ENCODE assay signal across 18 cellular contexts in the genomic region with DNA sequence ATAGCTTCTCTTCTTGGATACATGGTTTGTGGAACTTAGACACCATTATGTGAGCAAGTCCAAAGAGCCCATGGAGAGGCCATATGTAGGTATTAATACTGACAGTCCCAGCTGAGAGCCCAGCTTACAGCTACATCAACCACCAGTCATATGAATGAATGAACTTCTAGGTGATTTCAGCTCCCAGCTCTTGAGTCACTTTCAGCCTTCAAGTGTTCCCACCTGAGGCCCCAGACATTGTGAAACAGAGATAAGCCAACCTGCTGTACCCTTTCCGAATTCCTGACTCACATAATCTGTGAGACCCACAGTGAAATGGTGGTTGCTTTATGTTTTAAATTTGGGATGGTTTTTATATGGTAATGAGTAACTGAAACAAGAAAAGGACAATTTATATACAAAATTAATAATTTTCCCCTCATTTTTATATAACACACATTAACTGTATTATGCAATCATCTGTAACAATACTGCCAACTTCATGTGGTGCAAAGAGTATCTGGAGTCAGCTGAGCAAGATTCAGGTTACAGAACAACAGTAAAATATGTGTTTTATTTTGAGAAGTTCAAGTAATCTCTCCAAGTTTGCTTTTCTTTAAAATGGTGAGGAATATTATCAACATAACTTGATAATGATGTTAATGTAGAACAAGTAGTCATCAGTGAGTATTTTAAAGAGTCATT. TPM values are rescaled to one million over a fixed set of nuclear protein-coding genes. Genes with fewer than 3 reads are reported as not detected.
DNase-seq lines count a peak whose midpoint lies in the region; ATAC-seq, FAIRE-seq and TF ChIP-seq lines count a peak whose summit lies in the region.
"Had no signal": no experiment of that assay in that cellular context is flagged by ENCODE, and none has a peak within 500 bp of the region (broad histone marks: within the 10 kb centered on the region; RNA-seq: fewer than 3 reads in every experiment).

No MANE protein-coding gene starts in this region.

- H3K27ac ChIP-seq in lung (ENCODE audit: low read depth in 1 of 2, low read length in 1 of 2) = no peak overlapping the region

- no peaks in the 10 kb centered on the region for H3K9me3 ChIP-seq in lung (ENCODE audit: control insufficient read depth in 2 of 2, insufficient read depth in 1 of 2, low read length in 1 of 2)

- H3K36me3 ChIP-seq in lung (ENCODE audit: control insufficient read depth in 2 of 2, insufficient read depth in 2 of 2, low read length in 2 of 2) = no peaks in the 10 kb centered on the region

- TF ChIP-seq EP300 in Ishikawa (IDR thresholded peaks at IDR 0.05; ENCODE audit: borderline replicate concordance) = no peak

- no peak for TF ChIP-seq CTCF in lung (IDR thresholded peaks at IDR 0.05; ENCODE audit: control extremely low read depth, extremely low read depth)

- H3K4me3 ChIP-seq in lung = no peak overlapping the region

- 76 to 96% methylated on average over 1 of the region's 1 CpG for WGBS in lung, 2 donors

- H3K27me3 ChIP-seq in lung (ENCODE audit: control insufficient read depth, insufficient read depth) = no peaks in the 10 kb centered on the region

- DNase-seq in GM19239 (ENCODE audit: insufficient read length, low spot score) (no peak), dedifferentiated amniotic fluid mesenchymal stem cell (ENCODE audit: extremely low spot score) (peak; percentile 59), lung (ENCODE audit: low spot score) (peak; percentile 47), SHP77 (lab: John Stamatoyannopoulos, UW) (no peak), NCI-H774 (lab: John Stamatoyannopoulos, UW) (no peak)
- no peak for DNase-seq in stimulated activated CD4-positive, alpha-beta T cell treated with anti-CD3 and anti-CD28 coated beads, Interleukin-2, amount 100 ng/mL, for 24 hours
- DNase-seq: AML-193, COR-L47, Kasumi-1, MM.1S, NCI-H1092 treated with DMSO at 0.1 percent for 48 hours, NCI-H1694, NCI-H2107, NCI-H69 had no signal

- no peak for TF ChIP-seq RAD21 in Ishikawa (IDR thresholded peaks at IDR 0.05; ENCODE audit: low read depth)

- ATAC-seq in lung (ENCODE audit: insufficient read depth, low FRiP score) = peak; percentile 62
- no peak for ATAC-seq in GM19324 (IDR thresholded peaks at IDR 0.05; ENCODE audit: low FRiP score, unreplicated experiment)

- FAIRE-seq in GM19239 (lab: Jason Lieb, UNC) = peak; percentile 74
- FAIRE-seq: GM12892, H54 had no signal

- H3K4me1 ChIP-seq in lung (ENCODE audit: control insufficient read depth in 2 of 2, insufficient read depth in 2 of 2, low read length in 2 of 2) = no peaks in the 10 kb centered on the region

TF ChIP-seq in Ishikawa, 13 proteins besides CTCF, POLR2A, EP300 and RAD21:
- TF ChIP-seq CEBPB (IDR thresholded peaks at IDR 0.05) (0 out of 2 replicates have a peak, but pooled peaks have one; percentile 22), CREB1 (IDR thresholded peaks at IDR 0.05; ENCODE audit: low read depth) (no peak)

RNA-seq across cellular contexts. Expression of gene FBXO33, which starts 27.7 kb away (rescaled TPM):
- 10 to 100 TPM; 11.6 to 17.2 TPM for total RNA-seq in lung
- 1 to 10 TPM; 4.7 to 7.3 TPM for polyA plus RNA-seq in lung

Comparison
In these comparisons a context has a peak if more than half of its experiments do, and no peak if none do; other contexts are left out.
1. DNase-seq: peak in dedifferentiated amniotic fluid mesenchymal stem cell (single experiment) and lung (single experiment); none in GM19239 (single experiment), SHP77 (0 of 2), NCI-H774 (single experiment) and stimulated activated CD4-positive, alpha-beta T cell treated with anti-CD3 and anti-CD28 coated beads, Interleukin-2, amount 100 ng/mL, for 24 hours (0 of 2).